In the genomic region with DNA sequence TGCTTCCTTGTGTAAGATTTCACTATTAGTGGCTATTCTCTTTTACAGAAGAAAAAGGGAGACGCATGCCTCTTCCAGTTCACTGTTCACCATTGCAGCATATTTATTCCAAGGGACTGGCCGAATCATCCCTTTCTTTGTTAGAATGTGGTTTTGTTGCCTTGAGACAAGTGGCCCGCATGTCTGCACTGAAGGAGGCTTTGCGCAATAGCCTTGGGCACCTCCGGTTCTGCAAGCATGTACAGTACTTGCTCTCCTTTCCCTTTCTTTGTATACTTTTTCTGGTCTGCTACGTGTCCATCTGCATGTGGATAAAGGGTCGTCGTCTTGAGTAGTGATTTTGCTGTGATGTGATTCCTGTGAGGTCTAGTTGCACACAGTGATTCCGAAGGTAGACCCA, we compare ENCODE assay signal across 8 cellular contexts. TPM values are rescaled to one million over a fixed set of nuclear protein-coding genes. Genes with fewer than 3 reads are reported as not detected.
A peak's percentile ranks its signal among the peaks of the same experiment; 100 is the strongest.
DNase-seq lines count a peak whose midpoint lies in the region; ATAC-seq, FAIRE-seq and TF ChIP-seq lines count a peak whose summit lies in the region.

No MANE protein-coding gene starts in this region.

- FAIRE-seq in pancreas (lab: Jason Lieb, UNC): no peak

- no peaks in the 10 kb centered on the region for H3K27me3 ChIP-seq in pancreas

- ATAC-seq in pancreas (peak in 1 of 4 donors; percentile 4), HG03095 (IDR thresholded peaks at IDR 0.05; ENCODE audit: unreplicated experiment) (no peak)

- H3K36me3 ChIP-seq in pancreas: no peaks in the 10 kb centered on the region

- no peak overlapping the region for H3K4me3 ChIP-seq in pancreas

- DNase-seq in Caki2 (ENCODE audit: low read depth) (peak; percentile 46), NOMO-1 treated with dmso at 0.1 percent for 144 hours (lab: John Stamatoyannopoulos, UW; ENCODE audit: unreplicated experiment) (peak; percentile 56), epidermal melanocyte (ENCODE audit: insufficient read length, low spot score) (peak; percentile 35), pancreas (no peak), nucleus accumbens (lab: John Stamatoyannopoulos, UW) (no peak), ureter (ENCODE audit: low spot score) (no peak)
- no peak for DNase-seq in activated CD4-positive, alpha-beta T cell treated with anti-CD3 and anti-CD28 coated beads for 48 hours

- in situ Hi-C loops in Caki2 (cut with HindIII; ENCODE audit: low pct_unique_long_range_greater_than_20kb, low sequenced_read_pairs): no loop called here

- H3K4me1 ChIP-seq in pancreas: peaks cover 39 to 62% (median 51%) of the 10 kb centered on the region in 3 donors

- 78 to 88% methylated on average over 9 of the region's 9 CpGs for WGBS in pancreas, 2 donors

- H3K9me3 ChIP-seq in pancreas: no peaks in the 10 kb centered on the region

- TF ChIP-seq CTCF in pancreas (IDR thresholded peaks at IDR 0.05): no peak

- intact Hi-C loops in pancreas (cut with DNase I): no loop called here

- H3K27ac ChIP-seq in pancreas: peak overlapping the region; percentile 65 to 91 (median 80)

RNA-seq across cellular contexts. Expression of a gene that starts 43.0 kb away (rescaled TPM):
- 173 and 197 TPM in 2 replicates for total RNA-seq in Caki2 (2014; rRNA removed; shearing (Covaris generic); ENCODE audit: low replicate concordance)
- total RNA-seq in pancreas (100 to 1,000 TPM in 2 of 6 donors, 10 to 100 TPM in 4; 85.2 to 109 (median 98.3) TPM), ureter (303 TPM)
- polyA plus RNA-seq in pancreas: 100 to 1,000 TPM; 104 to 152 TPM

Comparison
In these comparisons a context has a peak if more than half of its experiments do, and no peak if none do; other contexts are left out.
1. DNase-seq: peak in Caki2 (single experiment), NOMO-1 treated with dmso at 0.1 percent for 144 hours (single experiment) and epidermal melanocyte (single experiment); none in pancreas (0 of 6), nucleus accumbens (0 of 56), activated CD4-positive, alpha-beta T cell treated with anti-CD3 and anti-CD28 coated beads for 48 hours (single experiment) and ureter (single experiment).